Comparison of ENCODE assay signal across 8 cellular contexts in the genomic region with DNA sequence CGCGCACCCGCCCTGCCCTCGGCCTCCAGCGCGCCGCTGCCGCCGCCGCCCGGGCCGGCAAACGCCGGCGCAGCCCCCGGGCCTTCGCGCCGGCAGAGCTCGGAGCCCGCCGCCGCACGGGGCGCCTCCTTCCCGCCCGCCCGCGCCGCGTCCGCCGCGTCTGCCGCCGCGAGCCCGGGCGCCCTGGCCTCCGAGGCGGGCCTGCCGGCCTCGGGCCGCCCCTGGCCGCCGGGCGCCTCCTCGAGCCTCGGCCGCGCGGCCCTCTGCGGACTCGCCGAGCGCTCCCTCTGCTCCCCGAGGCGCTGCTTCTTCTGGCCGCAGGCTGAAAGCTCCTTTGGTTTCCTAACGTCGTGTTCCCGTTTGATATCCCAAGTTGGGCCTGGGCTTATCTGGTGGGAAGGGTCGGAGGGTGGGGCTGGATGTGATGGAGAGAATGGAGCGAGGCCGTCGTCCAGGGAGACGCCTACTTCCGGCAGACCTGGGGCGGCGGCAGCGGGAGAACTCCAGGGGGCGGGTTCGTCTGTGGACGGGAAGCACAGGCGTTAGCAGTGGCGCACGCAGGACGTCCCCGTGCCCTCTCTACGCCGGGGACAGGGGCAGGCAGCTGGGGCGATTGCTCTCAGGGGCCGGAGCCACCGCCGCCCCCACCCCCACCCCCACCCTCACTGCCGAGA.
DNase-seq lines count a peak whose midpoint lies in the region; ATAC-seq and TF ChIP-seq lines count a peak whose summit lies in the region.

No MANE protein-coding gene starts in this region.

- H3K4me1 Mint-ChIP-seq in stimulated activated effector memory CD8-positive, alpha-beta T cell treated with anti-CD3 and anti-CD28 coated beads, Interleukin-12 subunit alpha, Interleukin-12 subunit beta, amount 100 ng/mL, for 72 hours, result peaks cover 14% of the 10 kb centered on the region

- no peaks in the 10 kb centered on the region for H3K9me3 Mint-ChIP-seq in stimulated activated effector memory CD8-positive, alpha-beta T cell treated with anti-CD3 and anti-CD28 coated beads, Interleukin-12 subunit alpha, Interleukin-12 subunit beta, amount 100 ng/mL, for 72 hours

- peak overlapping the region; percentile 75 for H3K4me3 Mint-ChIP-seq in stimulated activated effector memory CD8-positive, alpha-beta T cell treated with anti-CD3 and anti-CD28 coated beads, Interleukin-12 subunit alpha, Interleukin-12 subunit beta, amount 100 ng/mL, for 72 hours

- peak; percentile 84 for ATAC-seq in GM21423 (IDR thresholded peaks at IDR 0.05; ENCODE audit: unreplicated experiment)
- ATAC-seq in stimulated activated effector memory CD8-positive, alpha-beta T cell treated with anti-CD3 and anti-CD28 coated beads, Interleukin-12 subunit alpha, Interleukin-12 subunit beta, amount 100 ng/mL, for 72 hours, result peak; percentile 89

- no peak for TF ChIP-seq POLR2A in erythroblast (IDR thresholded peaks at IDR 0.05; ENCODE audit: low read length)

- H3K27ac Mint-ChIP-seq in stimulated activated effector memory CD8-positive, alpha-beta T cell treated with anti-CD3 and anti-CD28 coated beads, Interleukin-12 subunit alpha, Interleukin-12 subunit beta, amount 100 ng/mL, for 72 hours, result peak overlapping the region; percentile 85

- DNase-seq in D341Med (ENCODE audit: low spot score) (peak; percentile 93), HT-29 (ENCODE audit: low spot score) (peak; percentile 65), NOMO-1 treated with DMSO at 0.1 percent for 48 hours (lab: John Stamatoyannopoulos, UW; ENCODE audit: unreplicated experiment) (peak; percentile 85), activated T-cell treated with anti-CD3 and anti-CD28 coated beads for 48 hours (ENCODE audit: low read depth) (peak; percentile 56), erythroblast (lab: John Stamatoyannopoulos, UW) (peak; percentile 72 to 75), mucosa of gallbladder (ENCODE audit: low spot score) (peak; percentile 87)
- peak; percentile 44 to 84 for DNase-seq in stimulated activated effector memory CD8-positive, alpha-beta T cell treated with anti-CD3 and anti-CD28 coated beads, Interleukin-12 subunit alpha, Interleukin-12 subunit beta, amount 100 ng/mL, for 72 hours (ENCODE audit: low spot score in 2 of 2)

- no peaks in the 10 kb centered on the region for H3K36me3 Mint-ChIP-seq in stimulated activated effector memory CD8-positive, alpha-beta T cell treated with anti-CD3 and anti-CD28 coated beads, Interleukin-12 subunit alpha, Interleukin-12 subunit beta, amount 100 ng/mL, for 72 hours

Comparison
In these comparisons a context has a peak if more than half of its experiments do, and no peak if none do; other contexts are left out.
1. Peak in every context shown above with its lines: DNase-seq and ATAC-seq.